In the genomic region with DNA sequence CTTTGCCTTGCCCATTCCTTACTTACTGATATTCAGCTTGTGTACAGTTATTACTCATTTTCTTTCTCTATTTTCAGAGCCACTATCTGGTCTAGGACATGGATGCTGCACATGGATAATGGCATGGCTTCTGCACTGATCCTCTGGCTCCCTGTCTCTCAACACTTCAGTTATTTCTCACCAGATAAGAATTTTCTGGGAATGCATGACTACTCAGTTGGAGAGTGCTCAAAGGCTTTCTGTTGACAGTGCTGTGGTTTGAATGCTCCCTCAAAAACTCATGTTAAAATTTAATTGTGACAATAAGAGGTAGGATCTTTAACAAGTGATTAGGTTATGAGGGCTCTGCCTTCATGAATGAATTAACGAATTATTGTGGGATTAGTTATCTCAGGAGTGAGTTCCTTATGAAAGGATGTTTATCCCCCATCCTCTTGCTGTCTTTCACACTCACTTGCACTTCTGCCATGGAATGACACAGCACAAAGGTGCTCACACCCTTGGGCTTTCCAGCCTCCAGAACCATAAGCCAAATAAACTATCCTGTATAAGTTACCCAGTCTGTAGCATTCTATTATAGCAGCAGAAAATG, we compare ENCODE assay signal across 15 cellular contexts. TPM values are rescaled to one million over a fixed set of nuclear protein-coding genes. Genes with fewer than 3 reads are reported as not detected.
DNase-seq lines count a peak whose midpoint lies in the region; ATAC-seq and TF ChIP-seq lines count a peak whose summit lies in the region.
"Had no signal": no experiment of that assay in that cellular context is flagged by ENCODE, and none has a peak within 500 bp of the region (broad histone marks: within the 10 kb centered on the region; RNA-seq: fewer than 3 reads in every experiment).

No MANE protein-coding gene starts in this region.

- no peaks in the 10 kb centered on the region for H3K27me3 ChIP-seq in kidney epithelial cell (ENCODE audit: control insufficient read depth, insufficient read depth, low read length)
- H3K27me3 ChIP-seq: BLaER1, uterus had no signal

- H3K27me3 Mint-ChIP-seq in HFFc6 (ENCODE audit: insufficient read depth), result peaks cover 5% of the 10 kb centered on the region

- peaks cover 27% of the 10 kb centered on the region for H3K4me1 Mint-ChIP-seq in HFFc6 (ENCODE audit: low read depth)

- H3K27ac Mint-ChIP-seq in HFFc6, result peak overlapping the region; percentile 84
- H3K27ac Mint-ChIP-seq: activated T-helper 1 cell treated with anti-CD3 and anti-CD28 coated beads, Interleukin-12 subunit alpha, Interleukin-12 subunit beta, Interleukin-2, Interleukin-4 antibody, amounts not matched to agents 30 ng/mL and 10 ng/mL and 1 ng/mL, durations not matched to agents 14 hours and 24 hours and 36 hours had no signal

- TF ChIP-seq CTCF in HFFc6 (IDR thresholded peaks at IDR 0.05) (no peak), astrocyte of the cerebellum (IDR thresholded peaks at IDR 0.05; ENCODE audit: low read depth, low read length, missing control alignments) (no peak), kidney epithelial cell (IDR thresholded peaks at IDR 0.05; ENCODE audit: insufficient read depth, low read length, poor library complexity, severe bottlenecking) (no peak)

- no peak overlapping the region for H3K4me3 ChIP-seq in astrocyte of the cerebellum (ENCODE audit: low read depth, low read length)
- no peak overlapping the region for H3K4me3 ChIP-seq in kidney epithelial cell (ENCODE audit: low read depth, low read length)
- H3K4me3 ChIP-seq: BLaER1, mucosa of descending colon, uterus had no signal

- peak; percentile 90 for DNase-seq in AG08395 (ENCODE audit: low spot score)
- DNase-seq in HFFc6, result peak; percentile 94
- peak; percentile 53 for DNase-seq in astrocyte of the cerebellum (ENCODE audit: low read depth)
- peak; percentile 75 for DNase-seq in kidney epithelial cell (ENCODE audit: low read depth)
- no peak for DNase-seq in left colon
- DNase-seq in activated effector memory CD4-positive, alpha-beta T cell treated with Interleukin-2 at 50 U/mL for 16 hours, result no peak
- DNase-seq: central memory CD4-positive, alpha-beta T cell; mucosa of descending colon; stimulated activated CD4-positive, alpha-beta T cell treated with anti-CD3 and anti-CD28 coated beads, Interleukin-2, amount 100 ng/mL, for 24 hours; T-helper 1 cell; uterus had no signal

- in situ Hi-C loops in astrocyte of the cerebellum (cut with HindIII; ENCODE audit: low sequenced_read_pairs), result no loop called here

- peak overlapping the region; percentile 25 for H3K4me3 Mint-ChIP-seq in HFFc6
- H3K4me3 Mint-ChIP-seq: activated T-helper 1 cell treated with anti-CD3 and anti-CD28 coated beads, Interleukin-12 subunit alpha, Interleukin-12 subunit beta, Interleukin-2, Interleukin-4 antibody, amounts not matched to agents 30 ng/mL and 10 ng/mL and 1 ng/mL, durations not matched to agents 14 hours and 24 hours and 36 hours had no signal

- no peaks in the 10 kb centered on the region for H3K36me3 ChIP-seq in kidney epithelial cell (ENCODE audit: control insufficient read depth, insufficient read depth, low read length)
- H3K36me3 ChIP-seq: BLaER1, uterus had no signal

- intact Hi-C loops in left colon (cut with DNase I, micrococcal nuclease), result no loop called here

- no peaks in the 10 kb centered on the region for H3K9me3 Mint-ChIP-seq in HFFc6

- ATAC-seq in left colon (no peak), esophagus mucosa (no peak), HG03175 (IDR thresholded peaks at IDR 0.05; ENCODE audit: unreplicated experiment) (no peak)
- ATAC-seq: mucosa of descending colon had no signal

- peaks cover 4% of the 10 kb centered on the region for H3K36me3 Mint-ChIP-seq in HFFc6 (ENCODE audit: low read depth)

RNA-seq across cellular contexts. Expression of a gene that starts 16.1 kb away (rescaled TPM):
- not detected for total RNA-seq in HFFc6 (2021; fragmentation: NEBNext Ultra II Directional; extraction: Animal tissue kit (Norgen Biotek cat#: 25700))
- total RNA-seq in kidney epithelial cell (0.50 and 0.75 TPM in 2 replicates), left colon (1 to 10 TPM; 3.6 to 5.9 TPM), esophagus mucosa (0.56 TPM)

Comparison
In these comparisons a context has a peak if more than half of its experiments do, and no peak if none do; other contexts are left out.
1. DNase-seq: peak in AG08395 (single experiment), HFFc6 (single experiment), astrocyte of the cerebellum (single experiment) and kidney epithelial cell (single experiment); none in left colon (0 of 2) and activated effector memory CD4-positive, alpha-beta T cell treated with Interleukin-2 at 50 U/mL for 16 hours (single experiment).